In genomic region chr7:87506243-87507180, GRCh38 we compare ENCODE assay signal across 8 cellular contexts. TPM values are rescaled to one million over a fixed set of nuclear protein-coding genes. Genes with fewer than 3 reads are reported as not detected.
A peak's percentile ranks its signal among the peaks of the same experiment; 100 is the strongest.
DNase-seq lines count a peak whose midpoint lies in the region; ATAC-seq lines count a peak whose summit lies in the region.

No MANE protein-coding gene starts in this region.

- no peaks in the 10 kb centered on the region for H3K27me3 ChIP-seq in right cardiac atrium (ENCODE audit: control insufficient read depth, insufficient read depth)

- ATAC-seq in GM18907 (IDR thresholded peaks at IDR 0.05; ENCODE audit: unreplicated experiment) (peak; percentile 37), right cardiac atrium (peak; percentile 43 to 48), GM21529 (IDR thresholded peaks at IDR 0.05; ENCODE audit: unreplicated experiment) (no peak), GM21390 (IDR thresholded peaks at IDR 0.05; ENCODE audit: unreplicated experiment) (no peak)

- DNase-seq in ACHN: peak; percentile 55
- DNase-seq in SK-N-MC (ENCODE audit: low read depth, low spot score): peak; percentile 2
- no peak for DNase-seq in right cardiac atrium
- DNase-seq in SHP77 (lab: John Stamatoyannopoulos, UW): no peak
- no peak for DNase-seq in DMS114 treated with DMSO at 0.1 percent for 48 hours (lab: John Stamatoyannopoulos, UW; ENCODE audit: unreplicated experiment)

- in situ Hi-C loops in ACHN (cut with HindIII; ENCODE audit: low pct_ligation_motif_present, low pct_unique_long_range_greater_than_20kb, low sequenced_read_pairs): no loop called here

- H3K36me3 ChIP-seq in SK-N-MC (ENCODE audit: insufficient read depth, low read length): no peaks in the 10 kb centered on the region

- intact Hi-C loops in right cardiac atrium (cut with DNase I): loop anchor here in 3 of 4 donors (10.0 kb wide), 1 partner anchor 378 kb away; no protein-coding TSS in a partner anchor

- H3K4me3 ChIP-seq in SK-N-MC: no peak overlapping the region
- H3K4me3 ChIP-seq in right cardiac atrium (ENCODE audit: low read length): no peak overlapping the region

- no peak overlapping the region for H3K9ac ChIP-seq in SK-N-MC (ENCODE audit: insufficient read length)

- H3K27ac ChIP-seq in SK-N-MC (no peak overlapping the region), right cardiac atrium (ENCODE audit: low read length) (no peak overlapping the region)

- H3K9me3 ChIP-seq in SK-N-MC (ENCODE audit: low read depth, low read length) (no peaks in the 10 kb centered on the region), right cardiac atrium (ENCODE audit: control insufficient read depth, low read length) (no peaks in the 10 kb centered on the region)

- no peaks in the 10 kb centered on the region for H3K4me1 ChIP-seq in right cardiac atrium (ENCODE audit: control insufficient read depth, insufficient read depth, low read length)

- 36% methylated on average over 3 of the region's 3 CpGs for WGBS in right cardiac atrium

RNA-seq across cellular contexts. Expression of gene ABCB4, which starts 31.0 kb away (rescaled TPM):
- total RNA-seq in right cardiac atrium: 1 to 10 TPM; 6.9 to 7.9 (median 7.7) TPM
- 5.4 TPM for polyA plus RNA-seq in right cardiac atrium

Comparison
In these comparisons a context has a peak if more than half of its experiments do, and no peak if none do; other contexts are left out.
1. DNase-seq: peak in ACHN (single experiment) and SK-N-MC (single experiment); none in right cardiac atrium (0 of 3), SHP77 (0 of 2) and DMS114 treated with DMSO at 0.1 percent for 48 hours (single experiment).
2. ATAC-seq: peak in GM18907 (single experiment) and right cardiac atrium (2 of 2); none in GM21529 (single experiment) and GM21390 (single experiment).